1 cellular context compared by ENCODE assay signal in genomic region chr2:11355194-11356053, GRCh38.
TF ChIP-seq lines count a peak whose summit lies in the region.

No MANE protein-coding gene starts in this region.

TF ChIP-seq in HepG2, 621 proteins besides CTCF, POLR2A, EP300 and RAD21 (continued from another document and continues in another):
- peak; percentile 33; the same call in 1 of the 2 replicates for TF ChIP-seq ZNF281 (CRISPR knock-in tag; IDR thresholded peaks at IDR 0.05; ENCODE audit: borderline replicate concordance)
- TF ChIP-seq FOXA3 (CRISPR knock-in tag; IDR thresholded peaks at IDR 0.05): no peak
- TF ChIP-seq ATF7 (IDR thresholded peaks at IDR 0.05): no peak
- TF ChIP-seq ATF7 (CRISPR knock-in tag; IDR thresholded peaks at IDR 0.05): no peak
- no peak; the same call in 1 of the 2 replicates for TF ChIP-seq YEATS4 (CRISPR knock-in tag; IDR thresholded peaks at IDR 0.05; ENCODE audit: borderline replicate concordance)
- TF ChIP-seq TFDP1 (CRISPR knock-in tag; IDR thresholded peaks at IDR 0.05; ENCODE audit: borderline replicate concordance): peak; percentile 12; the same call in 1 of the 2 replicates
- TF ChIP-seq ZNF367 (CRISPR knock-in tag; IDR thresholded peaks at IDR 0.05; ENCODE audit: borderline replicate concordance): 0 out of 2 replicates have a peak, but pooled peaks have one; percentile 14
- TF ChIP-seq HHEX (CRISPR knock-in tag; IDR thresholded peaks at IDR 0.05): no peak
- peak; percentile 52; the same call in 1 of the 2 replicates for TF ChIP-seq ZNF430 (CRISPR knock-in tag; IDR thresholded peaks at IDR 0.05)
- TF ChIP-seq ZNF784 (CRISPR knock-in tag; IDR thresholded peaks at IDR 0.05; ENCODE audit: borderline replicate concordance): no peak
- TF ChIP-seq ZNF713 (CRISPR knock-in tag; IDR thresholded peaks at IDR 0.05): no peak
- TF ChIP-seq PAXIP1 (CRISPR knock-in tag; conservative IDR thresholded peaks at IDR 0.05): peak; percentile 67
- TF ChIP-seq ZNF20 (CRISPR knock-in tag; IDR thresholded peaks at IDR 0.05): no peak
- TF ChIP-seq SMARCE1 (IDR thresholded peaks at IDR 0.05; ENCODE audit: borderline replicate concordance): no peak
- no peak for TF ChIP-seq JUN (CRISPR knock-in tag; IDR thresholded peaks at IDR 0.05)
- no peak for TF ChIP-seq SNRNP70 (IDR thresholded peaks at IDR 0.05; ENCODE audit: low read depth, low read length)
- no peak for TF ChIP-seq ZNF550 (CRISPR knock-in tag; IDR thresholded peaks at IDR 0.05; ENCODE audit: borderline replicate concordance)
- TF ChIP-seq KLF9 (CRISPR knock-in tag; IDR thresholded peaks at IDR 0.05; ENCODE audit: low read depth): no peak
- no peak for TF ChIP-seq ZNF572 (CRISPR knock-in tag; IDR thresholded peaks at IDR 0.05)
- TF ChIP-seq HBP1 (CRISPR knock-in tag; IDR thresholded peaks at IDR 0.05; ENCODE audit: low read depth): 0 out of 2 replicates have a peak, but pooled peaks have one; percentile 33
- no peak for TF ChIP-seq NPAS2 (CRISPR knock-in tag; IDR thresholded peaks at IDR 0.05; ENCODE audit: borderline replicate concordance)
- TF ChIP-seq ZBTB39 (CRISPR knock-in tag; IDR thresholded peaks at IDR 0.05): peak; percentile 57; the same call in 1 of the 2 replicates
- peak; percentile 81; the same call in 1 of the 2 replicates for TF ChIP-seq MTA1 (CRISPR knock-in tag; IDR thresholded peaks at IDR 0.05; ENCODE audit: borderline replicate concordance)
- TF ChIP-seq POLR2G (IDR thresholded peaks at IDR 0.05; ENCODE audit: low read depth, low read length): peak; percentile 22
- no peak for TF ChIP-seq GABPA (IDR thresholded peaks at IDR 0.05; ENCODE audit: low read depth, low read length)
- no peak for TF ChIP-seq GABPA (CRISPR knock-in tag; IDR thresholded peaks at IDR 0.05; ENCODE audit: low read depth)
- TF ChIP-seq ZNF451 (CRISPR knock-in tag; IDR thresholded peaks at IDR 0.05): no peak
- TF ChIP-seq ZNF512B (CRISPR knock-in tag; IDR thresholded peaks at IDR 0.05; ENCODE audit: borderline replicate concordance): peak; percentile 69; the same call in 1 of the 2 replicates
- 0 out of 2 replicates have a peak, but pooled peaks have one; percentile 60 for TF ChIP-seq ZBTB34 (CRISPR knock-in tag; IDR thresholded peaks at IDR 0.05)
- no peak for TF ChIP-seq FOXO4 (CRISPR knock-in tag; conservative IDR thresholded peaks at IDR 0.05)
- TF ChIP-seq POGK (CRISPR knock-in tag; conservative IDR thresholded peaks at IDR 0.05): peak; percentile 57
- no peak for TF ChIP-seq CBX2 (IDR thresholded peaks at IDR 0.05; ENCODE audit: low read depth, low read length)
- 0 out of 2 replicates have a peak, but pooled peaks have one; percentile 15 for TF ChIP-seq CBX2 (CRISPR knock-in tag; IDR thresholded peaks at IDR 0.05; ENCODE audit: low read depth)
- 0 out of 2 replicates have a peak, but pooled peaks have one; percentile 39 for TF ChIP-seq ZNF598 (CRISPR knock-in tag; IDR thresholded peaks at IDR 0.05; ENCODE audit: borderline replicate concordance)
- TF ChIP-seq NR1H2 (CRISPR knock-in tag; IDR thresholded peaks at IDR 0.05; ENCODE audit: borderline replicate concordance, low read depth): peak; percentile 64; the same call in 1 of the 2 replicates
- TF ChIP-seq MYNN (CRISPR knock-in tag; IDR thresholded peaks at IDR 0.05; ENCODE audit: low read depth): no peak
- peak; percentile 80 for TF ChIP-seq HNF4A (CRISPR knock-in tag; IDR thresholded peaks at IDR 0.05)
